Comparison of ENCODE assay signal across 20 cellular contexts in the genomic region with DNA sequence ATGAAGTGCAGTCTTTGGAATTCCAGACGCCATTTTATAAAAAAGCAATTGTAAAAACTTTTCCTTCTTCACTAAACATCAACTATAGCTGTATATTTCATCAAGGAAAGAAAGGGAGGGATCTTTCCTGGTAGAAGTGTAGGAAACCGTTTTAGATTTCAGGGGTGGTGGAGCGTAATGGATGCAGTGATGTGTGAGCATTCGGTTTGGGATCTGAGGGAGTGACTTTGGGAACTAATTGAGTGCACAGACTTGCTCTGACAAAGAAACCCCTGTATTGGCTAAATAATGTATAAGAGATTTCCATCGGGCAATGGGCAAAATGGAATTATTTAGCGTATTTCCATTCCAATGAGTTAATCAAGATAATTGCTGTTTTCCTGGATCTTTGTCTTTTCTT.
DNase-seq lines count a peak whose midpoint lies in the region; ATAC-seq and TF ChIP-seq lines count a peak whose summit lies in the region.
"Had no signal": no experiment of that assay in that cellular context is flagged by ENCODE, and none has a peak within 500 bp of the region (broad histone marks: within the 10 kb centered on the region; RNA-seq: fewer than 3 reads in every experiment).

No MANE protein-coding gene starts in this region.

- H3K9me3 Mint-ChIP-seq in nephron progenitor cell (no peaks in the 10 kb centered on the region), osteocyte (ENCODE audit: unreplicated experiment) (no peaks in the 10 kb centered on the region)
- H3K9me3 Mint-ChIP-seq: CD8-positive, alpha-beta T cell; GM23338; H9 had no signal

- no peaks in the 10 kb centered on the region for H3K4me1 ChIP-seq in prostate gland (replicated peaks)
- H3K4me1 ChIP-seq: BLaER1, Caco-2 had no signal

- H3K4me1 Mint-ChIP-seq in nephron progenitor cell (peaks cover 26% of the 10 kb centered on the region), osteocyte (ENCODE audit: unreplicated experiment) (peaks cover 52% of the 10 kb centered on the region)
- H3K4me1 Mint-ChIP-seq: B cell; CD4-positive, CD25-positive, alpha-beta regulatory T cell; H9 had no signal

- DNase-seq in NCI-H2171 treated with DMSO at 0.1 percent for 48 hours (lab: John Stamatoyannopoulos, UW) (peak; percentile 44), NCI-H2171 (lab: John Stamatoyannopoulos, UW) (no peak), nephron progenitor cell (no peak), osteocyte (ENCODE audit: extremely low spot score, unreplicated experiment) (no peak), NCI-H1417 (lab: John Stamatoyannopoulos, UW) (no peak), prostate gland (ENCODE audit: low spot score) (no peak)
- no peak for DNase-seq in activated naive CD4-positive, alpha-beta T cell treated with Interleukin-2 at 50 U/mL for 16 hours
- DNase-seq: Caco-2; CD4-positive, CD25-positive, alpha-beta regulatory T cell; CD8-positive, alpha-beta T cell; DMS153; DND-41; H9 had no signal

- TF ChIP-seq CTCF in nephron progenitor cell (IDR thresholded peaks at IDR 0.05) (no peak), osteocyte (IDR thresholded peaks at IDR 0.05) (no peak), prostate gland (IDR thresholded peaks at IDR 0.05) (no peak)

- H3K27me3 Mint-ChIP-seq in nephron progenitor cell (ENCODE audit: low read depth, poor library complexity) = peaks cover 10% of the 10 kb centered on the region
- H3K27me3 Mint-ChIP-seq in osteocyte (ENCODE audit: unreplicated experiment) = no peaks in the 10 kb centered on the region

- no peak overlapping the region for H3K4me3 ChIP-seq in prostate gland
- H3K4me3 ChIP-seq: BLaER1, GM23338 had no signal

- H3K9me3 ChIP-seq in prostate gland = no peaks in the 10 kb centered on the region
- H3K9me3 ChIP-seq: BLaER1, Caco-2 had no signal

- H3K27ac Mint-ChIP-seq in nephron progenitor cell = peak overlapping the region; percentile 14
- peak overlapping the region; percentile 78 for H3K27ac Mint-ChIP-seq in osteocyte (ENCODE audit: unreplicated experiment)
- H3K27ac Mint-ChIP-seq: B cell; CD4-positive, CD25-positive, alpha-beta regulatory T cell; CD8-positive, alpha-beta T cell; GM23338; H9 had no signal

- WGBS in prostate gland = 87% methylated on average over 6 of the region's 6 CpGs

- no peaks in the 10 kb centered on the region for H3K27me3 ChIP-seq in prostate gland (replicated peaks; ENCODE audit: insufficient read depth)
- H3K27me3 ChIP-seq: BLaER1 had no signal

- intact Hi-C loops in prostate gland (cut with DNase I) = no loop called here

- no peaks in the 10 kb centered on the region for H3K36me3 ChIP-seq in prostate gland

- no peak overlapping the region for H3K27ac ChIP-seq in prostate gland
- H3K27ac ChIP-seq: 22Rv1, BLaER1, C4-2B had no signal

- TF ChIP-seq POLR2A in prostate gland (IDR thresholded peaks at IDR 0.05) = no peak

- H3K36me3 Mint-ChIP-seq in nephron progenitor cell (ENCODE audit: low read depth) (peaks cover 86% of the 10 kb centered on the region), osteocyte (ENCODE audit: unreplicated experiment) (peaks cover 16% of the 10 kb centered on the region)
- H3K36me3 Mint-ChIP-seq: CD4-positive, CD25-positive, alpha-beta regulatory T cell; CD8-positive, alpha-beta T cell had no signal

- ATAC-seq in GM21619 (IDR thresholded peaks at IDR 0.05; ENCODE audit: unreplicated experiment) = no peak
- ATAC-seq: CD8-positive, alpha-beta T cell; GM23338; HCT116 had no signal

- no peak overlapping the region for H3K4me3 Mint-ChIP-seq in nephron progenitor cell
- no peak overlapping the region for H3K4me3 Mint-ChIP-seq in osteocyte (ENCODE audit: unreplicated experiment)
- H3K4me3 Mint-ChIP-seq: B cell; CD4-positive, CD25-positive, alpha-beta regulatory T cell; CD8-positive, alpha-beta T cell; GM23338; H9 had no signal
